Comparison of ENCODE assay signal across 9 cellular contexts in genomic region chr5:172361566-172362238, GRCh38.
DNase-seq lines count a peak whose midpoint lies in the region; ATAC-seq and FAIRE-seq lines count a peak whose summit lies in the region.
"Had no signal": no experiment of that assay in that cellular context is flagged by ENCODE, and none has a peak within 500 bp of the region (broad histone marks: within the 10 kb centered on the region; RNA-seq: fewer than 3 reads in every experiment).

No MANE protein-coding gene starts in this region.

- no peaks in the 10 kb centered on the region for H3K9me3 Mint-ChIP-seq in naive thymus-derived CD8-positive, alpha-beta T cell

- POLR2A ChIA-PET in naive thymus-derived CD8-positive, alpha-beta T cell (lab: Charles Lee): no interaction called here

- H3K27ac ChIP-seq in epithelial cell of prostate: peak overlapping the region; percentile 93
- H3K27ac ChIP-seq: BLaER1 had no signal

- no peaks in the 10 kb centered on the region for H3K36me3 Mint-ChIP-seq in naive thymus-derived CD8-positive, alpha-beta T cell

- peak; percentile 98 for FAIRE-seq in RCC 7860 (lab: Jason Lieb, UNC)

- peaks cover 0 to 5% (median 2%) of the 10 kb centered on the region in 5 donors for H3K27me3 Mint-ChIP-seq in naive thymus-derived CD8-positive, alpha-beta T cell

- H3K4me3 Mint-ChIP-seq in naive thymus-derived CD8-positive, alpha-beta T cell: no peak overlapping the region

- peak; percentile 88 for ATAC-seq in stimulated activated naive CD8-positive, alpha-beta T cell treated with anti-CD3 and anti-CD28 coated beads, Interleukin-15, Interleukin-2, amounts not matched to agents 100 U/mL and 50 U/mL, for 24 hours
- ATAC-seq in HG03378 (IDR thresholded peaks at IDR 0.05; ENCODE audit: unreplicated experiment) (no peak), GM21526 (IDR thresholded peaks at IDR 0.05; ENCODE audit: low FRiP score, unreplicated experiment) (no peak)
- ATAC-seq in naive thymus-derived CD8-positive, alpha-beta T cell: no peak

- no peak overlapping the region for H3K27ac Mint-ChIP-seq in naive thymus-derived CD8-positive, alpha-beta T cell

- DNase-seq in activated CD4-positive, alpha-beta T cell treated with anti-CD3 and anti-CD28 coated beads, Interleukin-2, amount 50 U/mL, for 48 hours: peak; percentile 52 to 64
- DNase-seq in activated CD4-positive, alpha-beta T cell treated with anti-CD3 and anti-CD28 coated beads, Interleukin-2, amount 50 U/mL, for 1 hour: no peak
- peak; percentile 100 for DNase-seq in RCC 7860 (ENCODE audit: low spot score)
- peak; percentile 95 for DNase-seq in epithelial cell of prostate (ENCODE audit: low read depth, low spot score)
- DNase-seq in stimulated activated naive CD8-positive, alpha-beta T cell treated with anti-CD3 and anti-CD28 coated beads, Interleukin-15, Interleukin-2, amounts not matched to agents 100 U/mL and 50 U/mL, for 24 hours: peak; percentile 44
- no peak for DNase-seq in naive thymus-derived CD8-positive, alpha-beta T cell

- peaks cover 2 to 9% (median 6%) of the 10 kb centered on the region in 4 donors for H3K4me1 Mint-ChIP-seq in naive thymus-derived CD8-positive, alpha-beta T cell

Comparison
In these comparisons a context has a peak if more than half of its experiments do, and no peak if none do; other contexts are left out.
1. DNase-seq: peak in activated CD4-positive, alpha-beta T cell treated with anti-CD3 and anti-CD28 coated beads, Interleukin-2, amount 50 U/mL, for 48 hours (2 of 2), RCC 7860 (single experiment), epithelial cell of prostate (single experiment) and stimulated activated naive CD8-positive, alpha-beta T cell treated with anti-CD3 and anti-CD28 coated beads, Interleukin-15, Interleukin-2, amounts not matched to agents 100 U/mL and 50 U/mL, for 24 hours (single experiment); none in activated CD4-positive, alpha-beta T cell treated with anti-CD3 and anti-CD28 coated beads, Interleukin-2, amount 50 U/mL, for 1 hour (single experiment) and naive thymus-derived CD8-positive, alpha-beta T cell (0 of 10).